1 cellular context compared by ENCODE assay signal in the genomic region with DNA sequence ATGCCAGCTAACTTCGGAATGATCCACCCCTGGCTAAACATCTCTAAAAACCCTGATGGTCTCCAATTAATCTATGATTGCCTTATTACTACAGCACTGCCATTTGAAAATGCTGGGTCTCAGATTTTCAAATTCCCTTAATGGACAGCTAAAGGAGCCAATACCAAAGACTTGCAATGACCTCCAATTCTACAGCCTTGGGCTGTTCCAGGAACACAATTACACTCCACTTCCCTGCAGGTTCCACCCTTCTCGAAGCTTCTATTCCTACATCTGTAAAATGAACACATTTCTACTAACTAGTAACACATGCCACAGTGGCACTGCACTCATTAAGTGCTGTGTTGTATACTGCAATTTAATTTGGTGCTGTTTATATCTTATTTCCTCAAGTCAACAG.
TF ChIP-seq lines count a peak whose summit lies in the region.

No MANE protein-coding gene starts in this region.

TF ChIP-seq in WTC11, 78 proteins besides CTCF, POLR2A, EP300 and RAD21 (continued from another document):
- TF ChIP-seq, protein P1, sequence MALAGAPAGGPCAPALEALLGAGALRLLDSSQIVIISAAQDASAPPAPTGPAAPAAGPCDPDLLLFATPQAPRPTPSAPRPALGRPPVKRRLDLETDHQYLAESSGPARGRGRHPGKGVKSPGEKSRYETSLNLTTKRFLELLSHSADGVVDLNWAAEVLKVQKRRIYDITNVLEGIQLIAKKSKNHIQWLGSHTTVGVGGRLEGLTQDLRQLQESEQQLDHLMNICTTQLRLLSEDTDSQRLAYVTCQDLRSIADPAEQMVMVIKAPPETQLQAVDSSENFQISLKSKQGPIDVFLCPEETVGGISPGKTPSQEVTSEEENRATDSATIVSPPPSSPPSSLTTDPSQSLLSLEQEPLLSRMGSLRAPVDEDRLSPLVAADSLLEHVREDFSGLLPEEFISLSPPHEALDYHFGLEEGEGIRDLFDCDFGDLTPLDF (CRISPR knock-in tag; IDR thresholded peaks at IDR 0.05): no peak
- no peak for TF ChIP-seq HMGXB4 (CRISPR knock-in tag; IDR thresholded peaks at IDR 0.05)
- TF ChIP-seq GTF2I (CRISPR knock-in tag; conservative IDR thresholded peaks at IDR 0.05): no peak
